16 cellular contexts compared by ENCODE assay signal in the genomic region with DNA sequence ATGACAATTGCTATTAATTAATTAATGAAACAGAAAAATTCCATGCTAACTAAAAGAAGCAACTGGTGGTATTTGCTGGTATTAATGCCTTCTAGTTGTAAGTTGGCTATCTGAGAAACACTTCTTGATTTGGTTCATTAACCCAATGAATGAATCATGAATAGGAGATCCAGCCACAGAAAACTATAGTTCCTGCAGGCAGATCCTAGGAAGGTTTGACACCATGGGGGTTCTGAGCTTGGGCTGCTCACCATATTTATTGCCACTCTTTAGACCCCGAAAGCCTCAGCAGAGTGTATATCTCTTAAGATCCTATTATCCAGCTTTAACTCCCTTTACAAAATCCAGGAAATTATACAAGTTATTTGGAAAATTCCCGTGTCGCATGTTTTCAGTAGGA.
DNase-seq lines count a peak whose midpoint lies in the region; ATAC-seq and TF ChIP-seq lines count a peak whose summit lies in the region.
"Had no signal": no experiment of that assay in that cellular context is flagged by ENCODE, and none has a peak within 500 bp of the region (broad histone marks: within the 10 kb centered on the region; RNA-seq: fewer than 3 reads in every experiment).

No MANE protein-coding gene starts in this region.

- H2AK5ac ChIP-seq in mesenchymal stem cell (ENCODE audit: low read length, severe bottlenecking) = no peak overlapping the region

- no peak overlapping the region for H3K27ac Mint-ChIP-seq in T-helper 17 cell
- no peak overlapping the region for H3K27ac Mint-ChIP-seq in activated CD4-positive, alpha-beta T cell treated with anti-CD3 and anti-CD28 coated beads, Interleukin-2, amount 10 ng/mL, durations not matched to agents 24 days and 14 days

- no peak overlapping the region for H3K4me3 Mint-ChIP-seq in T-helper 17 cell
- H3K4me3 Mint-ChIP-seq in activated CD4-positive, alpha-beta T cell treated with anti-CD3 and anti-CD28 coated beads, Interleukin-2, amount 10 ng/mL, durations not matched to agents 24 days and 14 days = no peak overlapping the region

- H3K23ac ChIP-seq in mesenchymal stem cell (ENCODE audit: low read length in 2 of 2) = no peak overlapping the region

- peaks cover 7% of the 10 kb centered on the region for H4K20me1 ChIP-seq in smooth muscle cell (ENCODE audit: low read depth)

- H3K4me3 ChIP-seq in SJSA1 = no peak overlapping the region
- H3K4me3 ChIP-seq in mesenchymal stem cell (ENCODE audit: insufficient read depth in 1 of 2, low read depth in 1 of 2, low read length in 2 of 2) = no peak overlapping the region
- H3K4me3 ChIP-seq in smooth muscle cell = no peak overlapping the region
- H3K4me3 ChIP-seq: GM12878, K562 had no signal

- H3K14ac ChIP-seq in mesenchymal stem cell (ENCODE audit: low read length in 2 of 2) = no peak overlapping the region

- H3K4me1 Mint-ChIP-seq in T-helper 17 cell = no peaks in the 10 kb centered on the region
- H3K4me1 Mint-ChIP-seq in activated CD4-positive, alpha-beta T cell treated with anti-CD3 and anti-CD28 coated beads, Interleukin-2, amount 10 ng/mL, durations not matched to agents 24 days and 14 days = peaks cover 15% of the 10 kb centered on the region

- no peak for TF ChIP-seq CTCF in smooth muscle cell (IDR thresholded peaks at IDR 0.05; ENCODE audit: borderline replicate concordance, insufficient read depth, poor library complexity, severe bottlenecking)

- no peak overlapping the region for H2BK12ac ChIP-seq in mesenchymal stem cell (ENCODE audit: low read length in 2 of 2)

- peaks cover 19% of the 10 kb centered on the region for H3F3A ChIP-seq in smooth muscle cell (ENCODE audit: low read depth)

- peaks cover 8% of the 10 kb centered on the region for H3K9me3 Mint-ChIP-seq in activated CD4-positive, alpha-beta T cell treated with anti-CD3 and anti-CD28 coated beads, Interleukin-2, amount 10 ng/mL, durations not matched to agents 24 days and 14 days

- H3K79me1 ChIP-seq in mesenchymal stem cell (replicated peaks; ENCODE audit: low read length, poor library complexity, severe bottlenecking) = peaks cover 14% of the 10 kb centered on the region

- no peak for ATAC-seq in T-helper 17 cell
- ATAC-seq: GM12878, K562 had no signal

- intact Hi-C loops in activated CD4-positive, alpha-beta T cell treated with anti-CD3 and anti-CD28 coated beads, Interleukin-2, amount 10 ng/mL, durations not matched to agents 24 days and 14 days (cut with micrococcal nuclease) = no loop called here

- H2BK120ac ChIP-seq in mesenchymal stem cell (ENCODE audit: low read depth, low read length) = no peak overlapping the region

- H3K79me2 ChIP-seq in smooth muscle cell (ENCODE audit: low read depth) = peaks cover 50% of the 10 kb centered on the region

- H3K36me3 ChIP-seq in SJSA1 (no peaks in the 10 kb centered on the region), mesenchymal stem cell (ENCODE audit: control insufficient read depth in 1 of 2, insufficient read depth in 2 of 2, low read depth in 1 of 2, low read length in 2 of 2) (peaks cover 0 to 6% of the 10 kb centered on the region in 2 experiments), smooth muscle cell (ENCODE audit: low read depth) (no peaks in the 10 kb centered on the region)

- H3K27ac ChIP-seq in SJSA1 (peak overlapping the region; percentile 94), mesenchymal stem cell (ENCODE audit: low read length, poor library complexity, severe bottlenecking) (peak overlapping the region; percentile 79), smooth muscle cell (ENCODE audit: low read depth) (peak overlapping the region; percentile 91)
- H3K27ac ChIP-seq: 22Rv1, C4-2B had no signal

- no peak overlapping the region for H2BK5ac ChIP-seq in mesenchymal stem cell (ENCODE audit: low read depth, low read length, poor library complexity, severe bottlenecking)

- peak; percentile 5 for DNase-seq in NCI-H82 (lab: John Stamatoyannopoulos, UW)
- DNase-seq in NCI-H82 treated with DMSO at 0.1 percent for 48 hours (lab: John Stamatoyannopoulos, UW; ENCODE audit: unreplicated experiment) = no peak
- no peak for DNase-seq in SJSA1 (ENCODE audit: low read depth in 1 of 2, low spot score in 2 of 2)
- no peak for DNase-seq in mesenchymal stem cell
- DNase-seq in smooth muscle cell (lab: John Stamatoyannopoulos, UW; ENCODE audit: unreplicated experiment) = no peak
- no peak for DNase-seq in A172 (ENCODE audit: low spot score)
- no peak for DNase-seq in T-helper 17 cell
- DNase-seq in activated CD4-positive, alpha-beta T cell treated with anti-CD3 and anti-CD28 coated beads, Interleukin-2, amount 10 ng/mL, durations not matched to agents 24 days and 14 days = no peak
- DNase-seq: NCI-H1092, NCI-H1694, NCI-H2107, SHP77 treated with DMSO at 0.1 percent for 48 hours had no signal

- peak overlapping the region; percentile 93 for H2BK15ac ChIP-seq in mesenchymal stem cell (ENCODE audit: low read depth, poor library complexity, severe bottlenecking)

- H3K4me2 ChIP-seq in mesenchymal stem cell (ENCODE audit: low read length, poor library complexity, severe bottlenecking) (no peak overlapping the region), smooth muscle cell (peak overlapping the region; percentile 73)

- WGBS in mesenchymal stem cell = 60% methylated on average over 1 of the region's 3 CpGs
- 13% methylated on average over 3 of the region's 3 CpGs for WGBS in smooth muscle cell (ENCODE audit: low lambda C conversion rate)

- no peaks in the 10 kb centered on the region for H3K27me3 Mint-ChIP-seq in T-helper 17 cell
- H3K27me3 Mint-ChIP-seq in activated CD4-positive, alpha-beta T cell treated with anti-CD3 and anti-CD28 coated beads, Interleukin-2, amount 10 ng/mL, durations not matched to agents 24 days and 14 days = peaks cover 5% of the 10 kb centered on the region

- no peaks in the 10 kb centered on the region for H3K36me3 Mint-ChIP-seq in T-helper 17 cell (ENCODE audit: low read depth)
- H3K36me3 Mint-ChIP-seq in activated CD4-positive, alpha-beta T cell treated with anti-CD3 and anti-CD28 coated beads, Interleukin-2, amount 10 ng/mL, durations not matched to agents 24 days and 14 days (ENCODE audit: low read depth) = peaks cover 9% of the 10 kb centered on the region

- no peak overlapping the region for H4K8ac ChIP-seq in mesenchymal stem cell (ENCODE audit: low read length)

- no peak overlapping the region for H4K91ac ChIP-seq in mesenchymal stem cell (ENCODE audit: low read length)

- H3K4me1 ChIP-seq in SJSA1 (replicated peaks) (peaks cover 66% of the 10 kb centered on the region), mesenchymal stem cell (ENCODE audit: control insufficient read depth, insufficient read depth, low read depth, low read length) (peaks cover 8% of the 10 kb centered on the region), smooth muscle cell (ENCODE audit: low read depth) (peaks cover 25% of the 10 kb centered on the region)

- H3K9ac ChIP-seq in mesenchymal stem cell (ENCODE audit: low read length) = no peak overlapping the region
- H3K9ac ChIP-seq in smooth muscle cell (ENCODE audit: low read depth) = no peak overlapping the region

- H2AFZ ChIP-seq in mesenchymal stem cell (ENCODE audit: low read depth, low read length) (no peak overlapping the region), smooth muscle cell (ENCODE audit: low read depth) (no peak overlapping the region)

- H3K27me3 ChIP-seq in SJSA1 (replicated peaks) (no peaks in the 10 kb centered on the region), mesenchymal stem cell (ENCODE audit: control insufficient read depth in 1 of 2, insufficient read depth in 1 of 2, low read length in 2 of 2) (no peaks in the 10 kb centered on the region), smooth muscle cell (ENCODE audit: low read depth) (no peaks in the 10 kb centered on the region)

- H3K9me3 ChIP-seq in SJSA1 (replicated peaks) (no peaks in the 10 kb centered on the region), mesenchymal stem cell (ENCODE audit: control insufficient read depth, low read length) (no peaks in the 10 kb centered on the region), smooth muscle cell (replicated peaks; ENCODE audit: low read depth) (no peaks in the 10 kb centered on the region), T-helper 17 cell (ENCODE audit: control insufficient read depth, low read length, poor library complexity, severe bottlenecking) (no peaks in the 10 kb centered on the region)

- peak overlapping the region in 1 of 2 experiments; percentile 70 for H3K18ac ChIP-seq in mesenchymal stem cell (ENCODE audit: low read depth in 1 of 2, low read length in 2 of 2)

- H3K4ac ChIP-seq in mesenchymal stem cell (ENCODE audit: low read depth in 1 of 2, low read length in 2 of 2) = no peak overlapping the region
